31 cellular contexts compared by ENCODE assay signal in the genomic region with DNA sequence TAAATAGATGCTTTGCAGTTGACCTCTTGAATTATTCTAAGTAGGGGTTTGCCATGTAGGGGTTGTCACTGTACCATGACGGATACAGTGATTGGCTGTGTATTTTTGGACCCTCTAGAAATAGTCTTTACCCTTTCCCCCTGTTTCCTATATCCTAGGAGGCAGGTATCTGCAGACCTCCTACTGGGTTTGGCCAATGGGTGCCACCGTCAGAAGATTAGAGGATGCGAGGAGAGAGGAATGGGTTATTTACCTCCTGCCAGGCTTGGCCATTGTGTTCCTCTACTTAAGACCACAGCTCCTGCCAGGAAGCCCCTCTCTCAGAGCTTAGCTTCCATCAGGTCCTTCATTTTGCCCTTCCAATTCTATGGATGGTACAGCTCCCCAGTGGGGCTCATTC. TPM values are rescaled to one million over a fixed set of nuclear protein-coding genes. Genes with fewer than 3 reads are reported as not detected.
"Had no signal": no experiment of that assay in that cellular context is flagged by ENCODE, and none has a peak within 500 bp of the region (broad histone marks: within the 10 kb centered on the region; RNA-seq: fewer than 3 reads in every experiment).

No MANE protein-coding gene starts in this region.

- H3K9me3 Mint-ChIP-seq: activated CD4-positive, alpha-beta memory T cell treated with anti-CD3 and anti-CD28 coated beads, Interleukin-2, amount 10 ng/mL, durations not matched to agents 7 days and 5 days; activated CD4-positive, alpha-beta T cell treated with anti-CD3 and anti-CD28 coated beads, Interleukin-2, amount 10 ng/mL, durations not matched to agents 7 days and 5 days; activated naive CD4-positive, alpha-beta T cell treated with anti-CD3 and anti-CD28 coated beads, Interleukin-2, amount 10 ng/mL, durations not matched to agents 7 days and 5 days; activated naive CD4-positive, alpha-beta T cell treated with anti-CD3 and anti-CD28 coated beads, Interleukin-2, amount 50 U/mL, for 72 hours; activated naive CD8-positive, alpha-beta T cell treated with anti-CD3 and anti-CD28 coated beads, Interleukin-2, amount 10 ng/mL, durations not matched to agents 7 days and 5 days; activated T-cell treated with anti-CD3 and anti-CD28 coated beads, Interleukin-2, amount 50 U/mL, for 24 hours; activated T-cell treated with anti-CD3 and anti-CD28 coated beads, Interleukin-2, amount 50 U/mL, for 72 hours; brain; T-helper 2 cell treated with Interferon-gamma antibody and Interleukin-4, amounts not matched to agents 5 μg/mL and 100 μg/mL, for 36 hours had no signal

- H3K27me3 ChIP-seq: ascending aorta, breast epithelium, cardiac muscle cell, colonic mucosa, gastrocnemius medialis had no signal

- H3K36me3 Mint-ChIP-seq: activated naive CD4-positive, alpha-beta T cell treated with anti-CD3 and anti-CD28 coated beads, Interleukin-2, amount 10 ng/mL, durations not matched to agents 7 days and 5 days; activated naive CD4-positive, alpha-beta T cell treated with anti-CD3 and anti-CD28 coated beads, Interleukin-2, amount 50 U/mL, for 72 hours; activated naive CD8-positive, alpha-beta T cell treated with anti-CD3 and anti-CD28 coated beads, Interleukin-2, amount 10 ng/mL, durations not matched to agents 7 days and 5 days; brain had no signal

- DNase-seq: activated CD4-positive, alpha-beta memory T cell treated with anti-CD3 and anti-CD28 coated beads, Interleukin-2, amount 10 ng/mL, durations not matched to agents 7 days and 5 days; activated CD4-positive, alpha-beta T cell treated with anti-CD3 and anti-CD28 coated beads for 1 hour; activated CD4-positive, alpha-beta T cell treated with anti-CD3 and anti-CD28 coated beads for 4 hours; activated CD4-positive, alpha-beta T cell treated with anti-CD3 and anti-CD28 coated beads, Interleukin-2, amount 10 ng/mL, durations not matched to agents 7 days and 5 days; activated CD4-positive, alpha-beta T cell treated with anti-CD3 and anti-CD28 coated beads, Interleukin-2, amount 50 U/mL, for 4 hours; activated CD8-positive, alpha-beta memory T cell treated with anti-CD3 and anti-CD28 coated beads, Interleukin-2, amount 50 U/mL, for 48 hours; activated gamma-delta T cell; activated naive CD4-positive, alpha-beta T cell; activated naive CD4-positive, alpha-beta T cell treated with anti-CD3 and anti-CD28 coated beads, Interleukin-2, amount 10 ng/mL, durations not matched to agents 7 days and 5 days; activated naive CD8-positive, alpha-beta T cell treated with anti-CD3 and anti-CD28 coated beads, Interleukin-2, amount 10 ng/mL, durations not matched to agents 7 days and 5 days; activated T-cell treated with anti-CD3 and anti-CD28 coated beads for 4 hours; activated T-cell treated with anti-CD3 and anti-CD28 coated beads, Interleukin-2, amount 50 U/mL, for 24 hours; activated T-cell treated with anti-CD3 and anti-CD28 coated beads, Interleukin-2, amount 50 U/mL, for 72 hours; central memory CD4-positive, alpha-beta T cell; cerebellar nuclear complex; colonic mucosa; effector CD8-positive, alpha-beta T cell; foreskin keratinocyte; gastrocnemius medialis; glutamatergic neuron; heart left ventricle; T-helper 17 cell had no signal

- H3K4me3 Mint-ChIP-seq: activated CD4-positive, alpha-beta memory T cell treated with anti-CD3 and anti-CD28 coated beads, Interleukin-2, amount 10 ng/mL, durations not matched to agents 7 days and 5 days; activated CD4-positive, alpha-beta T cell treated with anti-CD3 and anti-CD28 coated beads, Interleukin-2, amount 10 ng/mL, durations not matched to agents 7 days and 5 days; activated naive CD4-positive, alpha-beta T cell treated with anti-CD3 and anti-CD28 coated beads, Interleukin-2, amount 10 ng/mL, durations not matched to agents 7 days and 5 days; activated naive CD8-positive, alpha-beta T cell treated with anti-CD3 and anti-CD28 coated beads, Interleukin-2, amount 10 ng/mL, durations not matched to agents 7 days and 5 days; activated T-cell treated with anti-CD3 and anti-CD28 coated beads, Interleukin-2, amount 50 U/mL, for 24 hours; activated T-cell treated with anti-CD3 and anti-CD28 coated beads, Interleukin-2, amount 50 U/mL, for 72 hours; brain; T-helper 17 cell; T-helper 2 cell treated with Interferon-gamma antibody and Interleukin-4, amounts not matched to agents 5 μg/mL and 100 μg/mL, for 36 hours had no signal

- H3K36me3 ChIP-seq: ascending aorta, breast epithelium, cardiac muscle cell, colonic mucosa, gastrocnemius medialis, heart left ventricle had no signal

- H3K4me3 ChIP-seq: ascending aorta, breast epithelium, cardiac muscle cell, colonic mucosa, gastrocnemius medialis, heart left ventricle had no signal

- H3K4me1 ChIP-seq: ascending aorta, breast epithelium, colonic mucosa, foreskin keratinocyte, gastrocnemius medialis, heart left ventricle had no signal

- H3K9me3 ChIP-seq: ascending aorta, breast epithelium, colonic mucosa, gastrocnemius medialis, heart left ventricle had no signal

- H3K27ac ChIP-seq: ascending aorta, breast epithelium, cardiac muscle cell, colonic mucosa, foreskin keratinocyte, gastrocnemius medialis, heart left ventricle had no signal

- H3K27ac Mint-ChIP-seq: activated CD4-positive, alpha-beta memory T cell treated with anti-CD3 and anti-CD28 coated beads, Interleukin-2, amount 10 ng/mL, durations not matched to agents 7 days and 5 days; activated CD4-positive, alpha-beta T cell treated with anti-CD3 and anti-CD28 coated beads, Interleukin-2, amount 10 ng/mL, durations not matched to agents 7 days and 5 days; activated naive CD4-positive, alpha-beta T cell treated with anti-CD3 and anti-CD28 coated beads, Interleukin-2, amount 10 ng/mL, durations not matched to agents 7 days and 5 days; activated naive CD4-positive, alpha-beta T cell treated with anti-CD3 and anti-CD28 coated beads, Interleukin-2, amount 50 U/mL, for 72 hours; activated naive CD8-positive, alpha-beta T cell treated with anti-CD3 and anti-CD28 coated beads, Interleukin-2, amount 10 ng/mL, durations not matched to agents 7 days and 5 days; activated T-cell treated with anti-CD3 and anti-CD28 coated beads, Interleukin-2, amount 50 U/mL, for 24 hours; activated T-cell treated with anti-CD3 and anti-CD28 coated beads, Interleukin-2, amount 50 U/mL, for 72 hours; brain; T-helper 17 cell; T-helper 2 cell treated with Interferon-gamma antibody and Interleukin-4, amounts not matched to agents 5 μg/mL and 100 μg/mL, for 36 hours had no signal

- ATAC-seq: activated naive CD4-positive, alpha-beta T cell treated with anti-CD3 and anti-CD28 coated beads, Interleukin-2, amount 50 U/mL, for 72 hours; activated T-cell treated with anti-CD3 and anti-CD28 coated beads, Interleukin-2, amount 50 U/mL, for 72 hours; esophagus mucosa; foreskin keratinocyte; gastrocnemius medialis; heart left ventricle; T-helper 17 cell had no signal

- H3K4me1 Mint-ChIP-seq: activated CD4-positive, alpha-beta memory T cell treated with anti-CD3 and anti-CD28 coated beads, Interleukin-2, amount 10 ng/mL, durations not matched to agents 7 days and 5 days; activated CD4-positive, alpha-beta T cell treated with anti-CD3 and anti-CD28 coated beads, Interleukin-2, amount 10 ng/mL, durations not matched to agents 7 days and 5 days; activated naive CD4-positive, alpha-beta T cell treated with anti-CD3 and anti-CD28 coated beads, Interleukin-2, amount 10 ng/mL, durations not matched to agents 7 days and 5 days; T-helper 17 cell had no signal

RNA-seq across cellular contexts. Expression of a gene that starts 40.2 kb away (rescaled TPM):
- total RNA-seq: activated CD4-positive, alpha-beta memory T cell treated with anti-CD3 and anti-CD28 coated beads, Interleukin-2, amount 10 ng/mL, durations not matched to agents 7 days and 5 days; activated CD4-positive, alpha-beta T cell treated with anti-CD3 and anti-CD28 coated beads, Interleukin-2, amount 10 ng/mL, durations not matched to agents 7 days and 5 days; activated naive CD4-positive, alpha-beta T cell treated with anti-CD3 and anti-CD28 coated beads, Interleukin-2, amount 50 U/mL, for 72 hours; activated naive CD8-positive, alpha-beta T cell treated with anti-CD3 and anti-CD28 coated beads, Interleukin-2, amount 10 ng/mL, durations not matched to agents 7 days and 5 days; activated T-cell treated with anti-CD3 and anti-CD28 coated beads, Interleukin-2, amount 50 U/mL, for 72 hours; ascending aorta; breast epithelium; cardiac muscle cell; colonic mucosa; dermis microvascular lymphatic vessel endothelial cell; epithelial cell of proximal tubule; esophagus mucosa; foreskin keratinocyte; gastrocnemius medialis; heart left ventricle; T-helper 17 cell had no signal
